In genomic region chr21:33324311-33325221, GRCh38 we compare ENCODE assay signal across 1 cellular context.
TF ChIP-seq lines count a peak whose summit lies in the region.

TSS of gene IFNAR1 (plus strand) at chr21:33324970. CDS start at chr21:33325056, 86 bp downstream.

TF ChIP-seq in HepG2, 621 proteins besides CTCF, POLR2A, EP300 and RAD21 (continued from another document and continues in another):
- peak; percentile 78; the same call in 1 of the 2 replicates for TF ChIP-seq ZNF276 (CRISPR knock-in tag; IDR thresholded peaks at IDR 0.05; ENCODE audit: low read depth)
- TF ChIP-seq GLMP (CRISPR knock-in tag; IDR thresholded peaks at IDR 0.05; ENCODE audit: borderline replicate concordance), result 0 out of 2 replicates have a peak, but pooled peaks have one; percentile 62
- peak in 1 of 2 experiments; percentile 53; a peak in 2 of 4 replicates for TF ChIP-seq KLF16 (CRISPR knock-in tag; IDR thresholded peaks at IDR 0.05)
- TF ChIP-seq ZNF792 (CRISPR knock-in tag; IDR thresholded peaks at IDR 0.05), result peak; percentile 40; the same call in 1 of the 2 replicates
- no peak for TF ChIP-seq IKZF1 (IDR thresholded peaks at IDR 0.05)
- no peak for TF ChIP-seq ATAD3A (CRISPR knock-in tag; IDR thresholded peaks at IDR 0.05)
- peak; percentile 95 for TF ChIP-seq ZNF230 (CRISPR knock-in tag; IDR thresholded peaks at IDR 0.05)
- no peak for TF ChIP-seq DBP (CRISPR knock-in tag; IDR thresholded peaks at IDR 0.05; ENCODE audit: not compliant biosample characterization)
- TF ChIP-seq CENPBD1 (CRISPR knock-in tag; IDR thresholded peaks at IDR 0.05; ENCODE audit: borderline replicate concordance, low read depth), result no peak
- peak; percentile 40; the same call in 1 of the 2 replicates for TF ChIP-seq SRY (CRISPR knock-in tag; IDR thresholded peaks at IDR 0.05)
- TF ChIP-seq RXRA (CRISPR knock-in tag; IDR thresholded peaks at IDR 0.05), result peak; percentile 67
- TF ChIP-seq CSRNP1 (CRISPR knock-in tag; IDR thresholded peaks at IDR 0.05), result peak; percentile 83; the same call in 1 of the 2 replicates
- TF ChIP-seq NCOA2 (CRISPR knock-in tag; IDR thresholded peaks at IDR 0.05), result peak; percentile 31; the same call in 1 of the 2 replicates
- TF ChIP-seq ZSCAN31 (CRISPR knock-in tag; IDR thresholded peaks at IDR 0.05; ENCODE audit: low read depth), result peak; percentile 48; the same call in 1 of the 2 replicates
- peak; percentile 52; the same call in 1 of the 2 replicates for TF ChIP-seq E2F2 (CRISPR knock-in tag; IDR thresholded peaks at IDR 0.05; ENCODE audit: borderline replicate concordance)
- TF ChIP-seq HOXA3 (CRISPR knock-in tag; IDR thresholded peaks at IDR 0.05), result peak; percentile 63
- TF ChIP-seq HMG20B (CRISPR knock-in tag; conservative IDR thresholded peaks at IDR 0.05), result 0 out of 2 replicates have a peak, but pooled peaks have one; percentile 16
- TF ChIP-seq SMAD1 (CRISPR knock-in tag; IDR thresholded peaks at IDR 0.05; ENCODE audit: borderline replicate concordance, low read depth), result 0 out of 2 replicates have a peak, but pooled peaks have one; percentile 39
- 0 out of 2 replicates have a peak, but pooled peaks have one; percentile 42 for TF ChIP-seq ZNF816 (CRISPR knock-in tag; IDR thresholded peaks at IDR 0.05; ENCODE audit: borderline replicate concordance)
- TF ChIP-seq CBX5 (CRISPR knock-in tag; IDR thresholded peaks at IDR 0.05; ENCODE audit: borderline replicate concordance), result peak; percentile 14; the same call in 1 of the 2 replicates
- peak; percentile 88 for TF ChIP-seq ZC3H13 (CRISPR knock-in tag; IDR thresholded peaks at IDR 0.05)
- no peak for TF ChIP-seq FOXA1 (IDR thresholded peaks at IDR 0.05)
- TF ChIP-seq FOXA1 (CRISPR knock-in tag; IDR thresholded peaks at IDR 0.05), result 0 out of 2 replicates have a peak, but pooled peaks have one; percentile 4
- TF ChIP-seq PATZ1 (CRISPR knock-in tag; IDR thresholded peaks at IDR 0.05), result peak; percentile 15; the same call in 1 of the 2 replicates
- TF ChIP-seq ZNF619 (CRISPR knock-in tag; IDR thresholded peaks at IDR 0.05), result peak; percentile 77; the same call in 1 of the 2 replicates
- TF ChIP-seq ZNF777 (CRISPR knock-in tag; IDR thresholded peaks at IDR 0.05), result peak; percentile 58
- no peak for TF ChIP-seq USF2 (IDR thresholded peaks at IDR 0.05; ENCODE audit: low read depth, low read length)
- TF ChIP-seq USF2 (CRISPR knock-in tag; IDR thresholded peaks at IDR 0.05; ENCODE audit: borderline replicate concordance), result no peak; the same call in 1 of the 2 replicates
- TF ChIP-seq TARDBP (CRISPR knock-in tag; IDR thresholded peaks at IDR 0.05), result peak; percentile 72
- peak; percentile 17; the same call in 1 of the 2 replicates for TF ChIP-seq FOXK1 (CRISPR knock-in tag; IDR thresholded peaks at IDR 0.05; ENCODE audit: borderline replicate concordance, low read depth)
- no peak for TF ChIP-seq FOXM1 (CRISPR knock-in tag; IDR thresholded peaks at IDR 0.05)
- peak; percentile 64 for TF ChIP-seq PAXIP1 (CRISPR knock-in tag; conservative IDR thresholded peaks at IDR 0.05)
- 0 out of 2 replicates have a peak, but pooled peaks have one; percentile 41 for TF ChIP-seq ZNF234 (CRISPR knock-in tag; conservative IDR thresholded peaks at IDR 0.05)
- no peak for TF ChIP-seq REXO4 (CRISPR knock-in tag; IDR thresholded peaks at IDR 0.05; ENCODE audit: borderline replicate concordance)
- peak; percentile 12 for TF ChIP-seq YY1 (IDR thresholded peaks at IDR 0.05; ENCODE audit: insufficient read depth, insufficient replicate concordance, low read depth, low read length)
- TF ChIP-seq SRSF1 (optimal IDR thresholded peaks at IDR 0.05; ENCODE audit: low read depth, low read length), result peak; percentile 69
- peak; percentile 65; the same call in 1 of the 2 replicates for TF ChIP-seq DRAP1 (CRISPR knock-in tag; IDR thresholded peaks at IDR 0.05)
- peak; percentile 94 for TF ChIP-seq RBFOX2 (IDR thresholded peaks at IDR 0.05; ENCODE audit: low read depth, low read length)
- no peak for TF ChIP-seq NBN (conservative IDR thresholded peaks at IDR 0.05)
- TF ChIP-seq ZBTB42 (CRISPR knock-in tag; IDR thresholded peaks at IDR 0.05), result peak; percentile 38
- TF ChIP-seq PHB2 (IDR thresholded peaks at IDR 0.05; ENCODE audit: partially characterized antibody), result no peak
- peak; percentile 11; the same call in 1 of the 2 replicates for TF ChIP-seq LBX2 (CRISPR knock-in tag; IDR thresholded peaks at IDR 0.05; ENCODE audit: borderline replicate concordance)
- TF ChIP-seq REPIN1 (CRISPR knock-in tag; IDR thresholded peaks at IDR 0.05; ENCODE audit: borderline replicate concordance, low read depth), result peak; percentile 78
- 0 out of 2 replicates have a peak, but pooled peaks have one; percentile 50 for TF ChIP-seq ZNF20 (CRISPR knock-in tag; IDR thresholded peaks at IDR 0.05)
- peak; percentile 60 for TF ChIP-seq ZBTB38 (CRISPR knock-in tag; IDR thresholded peaks at IDR 0.05)
- peak; percentile 68; the same call in 1 of the 2 replicates for TF ChIP-seq ZNF232 (CRISPR knock-in tag; IDR thresholded peaks at IDR 0.05; ENCODE audit: borderline replicate concordance)
- 0 out of 2 replicates have a peak, but pooled peaks have one; percentile 21 for TF ChIP-seq ZNF224 (CRISPR knock-in tag; IDR thresholded peaks at IDR 0.05)
- TF ChIP-seq HIVEP1 (CRISPR knock-in tag; IDR thresholded peaks at IDR 0.05), result peak; percentile 47
